ENCODE assay signal across 8 cellular contexts in genomic region chr5:126777974-126778674, GRCh38. TPM values are rescaled to one million over a fixed set of nuclear protein-coding genes. Genes with fewer than 3 reads are reported as not detected.
DNase-seq lines count a peak whose midpoint lies in the region; ATAC-seq lines count a peak whose summit lies in the region.

No MANE protein-coding gene starts in this region.

- peak; percentile 66 for ATAC-seq in GM21367 (IDR thresholded peaks at IDR 0.05; ENCODE audit: unreplicated experiment)
- ATAC-seq in activated CD8-positive, alpha-beta memory T cell treated with anti-CD3 and anti-CD28 coated beads, Interleukin-2, amount 10 ng/mL, durations not matched to agents 7 days and 5 days, result peak; percentile 77

- H3K4me3 Mint-ChIP-seq in activated CD8-positive, alpha-beta memory T cell treated with anti-CD3 and anti-CD28 coated beads, Interleukin-2, amount 10 ng/mL, durations not matched to agents 7 days and 5 days, result peak overlapping the region; percentile 91

- no peaks in the 10 kb centered on the region for H3K9me3 Mint-ChIP-seq in activated CD8-positive, alpha-beta memory T cell treated with anti-CD3 and anti-CD28 coated beads, Interleukin-2, amount 10 ng/mL, durations not matched to agents 7 days and 5 days (ENCODE audit: low read depth)

- H3K4me3 ChIP-seq in endocrine pancreas (ENCODE audit: control insufficient read depth, insufficient read depth, low read length) (peak overlapping the region; percentile 66), mesodermal cell (ENCODE audit: extremely low read depth, insufficient read depth, low read length, poor library complexity, severe bottlenecking) (peak overlapping the region; percentile 92)

- peak overlapping the region; percentile 98 for H3K27ac Mint-ChIP-seq in activated CD8-positive, alpha-beta memory T cell treated with anti-CD3 and anti-CD28 coated beads, Interleukin-2, amount 10 ng/mL, durations not matched to agents 7 days and 5 days

- H3K27me3 Mint-ChIP-seq in activated CD8-positive, alpha-beta memory T cell treated with anti-CD3 and anti-CD28 coated beads, Interleukin-2, amount 10 ng/mL, durations not matched to agents 7 days and 5 days, result no peaks in the 10 kb centered on the region

- no peaks in the 10 kb centered on the region for H3K27me3 ChIP-seq in endocrine pancreas (ENCODE audit: control insufficient read depth, insufficient read depth, low read length)

- no peaks in the 10 kb centered on the region for H3K36me3 ChIP-seq in endocrine pancreas (ENCODE audit: control insufficient read depth, insufficient read depth, low read length)
- peaks cover 24% of the 10 kb centered on the region for H3K36me3 ChIP-seq in mesodermal cell (ENCODE audit: control insufficient read depth, insufficient read depth, low read length)

- H3K9ac ChIP-seq in endocrine pancreas (ENCODE audit: control insufficient read depth, insufficient read depth, low read length), result peak overlapping the region; percentile 76

- H3K9me3 ChIP-seq in endocrine pancreas (ENCODE audit: control insufficient read depth, low read length), result no peaks in the 10 kb centered on the region
- peaks cover 4% of the 10 kb centered on the region for H3K9me3 ChIP-seq in mesodermal cell (ENCODE audit: control insufficient read depth, low read length)

- 0 to 1% methylated on average over 37 to 64 of the region's 66 CpGs for WGBS in mesodermal cell (ENCODE audit: insufficient coverage in 2 of 2), 2 experiments

- H3K4me1 Mint-ChIP-seq in activated CD8-positive, alpha-beta memory T cell treated with anti-CD3 and anti-CD28 coated beads, Interleukin-2, amount 10 ng/mL, durations not matched to agents 7 days and 5 days, result peaks cover 30% of the 10 kb centered on the region

- peaks cover 41% of the 10 kb centered on the region for H3K36me3 Mint-ChIP-seq in activated CD8-positive, alpha-beta memory T cell treated with anti-CD3 and anti-CD28 coated beads, Interleukin-2, amount 10 ng/mL, durations not matched to agents 7 days and 5 days

- H3K4me1 ChIP-seq in endocrine pancreas (ENCODE audit: control insufficient read depth, insufficient read depth, low read length) (no peaks in the 10 kb centered on the region), mesodermal cell (ENCODE audit: control insufficient read depth, insufficient read depth, low read length, poor library complexity, severe bottlenecking) (no peaks in the 10 kb centered on the region)

- peak; percentile 35 for DNase-seq in COLO829 (ENCODE audit: low spot score)
- peak; percentile 97 for DNase-seq in HT1080 (ENCODE audit: low read depth)
- peak; percentile 99 for DNase-seq in NOMO-1 (lab: John Stamatoyannopoulos, UW; ENCODE audit: unreplicated experiment in 2 of 2)
- DNase-seq in activated CD8-positive, alpha-beta memory T cell treated with anti-CD3 and anti-CD28 coated beads, Interleukin-2, amount 10 ng/mL, durations not matched to agents 7 days and 5 days, result peak; percentile 98
- DNase-seq in stimulated activated CD8-positive, alpha-beta memory T cell treated with anti-CD3 and anti-CD28 coated beads, Interleukin-15, amount 100 ng/mL, for 24 hours (ENCODE audit: low read depth), result peak; percentile 79

- peak overlapping the region; percentile 96 for H3K27ac ChIP-seq in mesodermal cell (ENCODE audit: low read depth, low read length, severe bottlenecking)

- CTCF ChIA-PET in activated CD8-positive, alpha-beta memory T cell treated with anti-CD3 and anti-CD28 coated beads, Interleukin-2, amount 10 ng/mL, durations not matched to agents 7 days and 5 days (lab: Charles Lee), result interaction anchor here (0.8 to 9.1 kb wide), 19 partner anchors 9 to 177 kb away, joined by 3 to 251 read pairs (median 10); partner anchors contain the start of gene PHAX

RNA-seq across cellular contexts. Expression of gene LMNB1, which starts 1.2 kb away (rescaled TPM):
- 91.0 and 129 TPM in 2 replicates for total RNA-seq in HT1080 (2014; rRNA removed; shearing (Covaris generic))
- polyA plus RNA-seq in HT1080 (2015; cell fraction: cytosol; rRNA removed), result 85.9 and 93.6 TPM in 2 replicates
- polyA plus RNA-seq in HT1080 (2015; cell fraction: nucleus; rRNA removed), result 162 and 170 TPM in 2 replicates
- total RNA-seq in activated CD8-positive, alpha-beta memory T cell treated with anti-CD3 and anti-CD28 coated beads, Interleukin-2, amount 10 ng/mL, durations not matched to agents 7 days and 5 days, result 100 to 1,000 TPM; 323 to 364 TPM
- 117 TPM for polyA plus RNA-seq in mesodermal cell (2013, experiment 1 of 2)
- polyA plus RNA-seq in mesodermal cell (2013, experiment 2 of 2), result 125 TPM

Comparison
In these comparisons a context has a peak if more than half of its experiments do, and no peak if none do; other contexts are left out.
1. Peak in every context shown above with its lines: DNase-seq, ATAC-seq, H3K4me3 ChIP-seq and H3K27ac ChIP-seq.
2. DNase-seq: peak in every context shown above with its lines; median percentile 99 in NOMO-1; 98 in activated CD8-positive, alpha-beta memory T cell treated with anti-CD3 and anti-CD28 coated beads, Interleukin-2, amount 10 ng/mL, durations not matched to agents 7 days and 5 days; 97 in HT1080; 79 in stimulated activated CD8-positive, alpha-beta memory T cell treated with anti-CD3 and anti-CD28 coated beads, Interleukin-15, amount 100 ng/mL, for 24 hours; 35 in COLO829.